In the genomic region with DNA sequence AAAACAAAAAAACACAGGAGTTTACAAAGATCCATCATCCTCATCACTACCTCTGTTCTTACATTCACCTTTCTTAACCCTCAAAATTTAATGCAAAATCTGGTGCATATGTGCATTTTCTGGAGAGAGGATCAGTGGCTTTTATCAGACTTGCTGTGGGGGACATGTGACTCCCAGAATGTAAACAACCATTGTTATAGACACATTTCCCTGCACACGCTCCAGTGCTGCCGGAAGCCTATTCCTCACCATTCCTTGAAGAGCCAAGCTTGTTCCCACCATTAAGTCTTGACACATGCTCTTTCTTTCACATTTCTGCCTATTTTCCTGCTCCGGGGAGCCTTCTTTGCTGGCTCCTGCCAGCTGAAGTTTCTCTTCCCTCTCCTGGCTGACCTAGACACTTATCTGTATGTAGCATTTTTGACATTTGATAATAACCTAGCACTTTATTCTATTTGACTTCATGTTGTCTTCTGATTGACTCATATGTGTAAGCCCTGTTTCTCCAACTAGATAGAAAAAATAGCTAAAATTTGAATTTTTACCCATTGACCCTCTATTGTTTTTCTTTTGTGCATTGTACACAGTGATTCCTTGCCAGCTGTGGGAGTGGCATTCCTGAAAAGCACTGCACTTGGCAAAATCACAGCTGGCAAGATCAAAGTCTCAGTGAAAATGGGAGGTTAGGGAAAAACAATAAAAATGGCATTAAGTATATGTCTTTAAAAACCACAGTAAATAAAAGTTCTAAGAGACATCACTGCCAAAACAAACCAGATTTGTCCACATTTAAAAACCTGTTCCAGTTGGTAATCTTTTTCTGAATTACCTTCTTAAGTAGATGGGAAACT, we compare ENCODE assay signal across 22 cellular contexts.
DNase-seq lines count a peak whose midpoint lies in the region; ATAC-seq, FAIRE-seq and TF ChIP-seq lines count a peak whose summit lies in the region.
"Had no signal": no experiment of that assay in that cellular context is flagged by ENCODE, and none has a peak within 500 bp of the region (broad histone marks: within the 10 kb centered on the region; RNA-seq: fewer than 3 reads in every experiment).

No MANE protein-coding gene starts in this region.

- dilution Hi-C loops in keratinocyte (cut with MboI; ENCODE audit: extremely low pct_ligation_motif_present, low sequenced_read_pairs): no loop called here

- H3K9me1 ChIP-seq in keratinocyte (ENCODE audit: control insufficient read depth, extremely low read depth, insufficient read depth, low read length): no peaks in the 10 kb centered on the region

- FAIRE-seq in keratinocyte (lab: Jason Lieb, UNC): peak; percentile 13
- FAIRE-seq: GM12892 had no signal

- CTCF ChIA-PET in WTC11 (lab: Charles Lee): interaction anchor here (0.6 to 2.2 kb wide), 6 partner anchors 13 to 74 kb away, joined by 3 to 12 read pairs (median 4); no protein-coding TSS in a partner anchor

- H3K4me1 Mint-ChIP-seq in WTC11: 0 out of 2 replicates have a peak, but pooled peaks cover 9% of the 10 kb centered on the region
- H3K4me1 Mint-ChIP-seq: B cell had no signal

- H3K4me3 ChIP-seq in LNCaP clone FGC (ENCODE audit: low read depth, low read length) (no peak overlapping the region), keratinocyte (ENCODE audit: control insufficient read depth in 2 of 3, extremely low read depth in 1 of 3, insufficient read depth in 2 of 3, low read depth in 1 of 3, low read length in 3 of 3) (no peak overlapping the region), parathyroid adenoma (ENCODE audit: low read depth, low read length) (no peak overlapping the region), GM23248 (no peak overlapping the region)
- H3K4me3 ChIP-seq: GM23338, PC-9 had no signal

- in situ Hi-C loops in GM23248 (cut with MboI): no loop called here

- no peak overlapping the region for H3K27ac ChIP-seq in keratinocyte (ENCODE audit: control insufficient read depth, insufficient read depth, low read length)
- H3K27ac ChIP-seq in parathyroid adenoma: peak overlapping the region; percentile 7
- no peak overlapping the region for H3K27ac ChIP-seq in GM23248
- H3K27ac ChIP-seq: PC-9 had no signal

- H3K9me3 ChIP-seq in keratinocyte (ENCODE audit: control insufficient read depth, low read depth, low read length): peaks cover 4% of the 10 kb centered on the region
- no peaks in the 10 kb centered on the region for H3K9me3 ChIP-seq in parathyroid adenoma (ENCODE audit: control insufficient read depth, low read length)
- H3K9me3 ChIP-seq in GM23248 (ENCODE audit: low read depth): no peaks in the 10 kb centered on the region

- peaks cover 2% of the 10 kb centered on the region; the same call in 1 of the 2 replicates for H3K27me3 Mint-ChIP-seq in WTC11 (ENCODE audit: low read depth)

- no peak overlapping the region for H3K9ac ChIP-seq in keratinocyte (ENCODE audit: control insufficient read depth, extremely low read depth, insufficient read depth, low read length)
- no peak overlapping the region for H3K9ac ChIP-seq in parathyroid adenoma
- no peak overlapping the region for H3K9ac ChIP-seq in GM23248
- H3K9ac ChIP-seq: SK-N-SH had no signal

- no peak overlapping the region for H3K4me3 Mint-ChIP-seq in WTC11
- H3K4me3 Mint-ChIP-seq: B cell; CD4-positive, alpha-beta T cell; GM23338 had no signal

- no peak overlapping the region for H2AFZ ChIP-seq in keratinocyte (ENCODE audit: control insufficient read depth, low read length)
- no peak overlapping the region for H2AFZ ChIP-seq in parathyroid adenoma
- no peak overlapping the region for H2AFZ ChIP-seq in GM23248
- H2AFZ ChIP-seq: GM23338, PC-9 had no signal

- H3K4me2 ChIP-seq in keratinocyte (ENCODE audit: control insufficient read depth, extremely low read depth, insufficient read depth, low read depth, low read length) (no peak overlapping the region), parathyroid adenoma (ENCODE audit: low read length) (peak overlapping the region; percentile 44), GM23248 (ENCODE audit: unreplicated experiment) (no peak overlapping the region)
- H3K4me2 ChIP-seq: GM23338, PC-9, SK-N-SH had no signal

- no peaks in the 10 kb centered on the region for H4K20me1 ChIP-seq in keratinocyte (ENCODE audit: control insufficient read depth, extremely low read depth, insufficient read depth, low read length)
- no peaks in the 10 kb centered on the region; the same call in 1 of the 2 replicates for H4K20me1 ChIP-seq in GM23248 (ENCODE audit: insufficient read depth)

- H3K9me2 ChIP-seq in GM23248 (ENCODE audit: insufficient read depth): no peaks in the 10 kb centered on the region
- H3K9me2 ChIP-seq: SK-N-SH had no signal

- peaks cover 0 to 2% of the 10 kb centered on the region in 2 experiments for H3K36me3 ChIP-seq in keratinocyte (ENCODE audit: control insufficient read depth in 2 of 2, extremely low read depth in 1 of 2, insufficient read depth in 2 of 2, low read length in 2 of 2)
- no peaks in the 10 kb centered on the region for H3K36me3 ChIP-seq in parathyroid adenoma (ENCODE audit: control insufficient read depth, insufficient read depth, low read length)
- H3K36me3 ChIP-seq in GM23248 (ENCODE audit: low read depth): peaks cover 13% of the 10 kb centered on the region

- ATAC-seq in WTC11: no peak
- ATAC-seq: GM23338, Right ventricle myocardium inferior had no signal

- H3K4me1 ChIP-seq in keratinocyte (ENCODE audit: control insufficient read depth, extremely low read depth, insufficient read depth, low read length) (no peaks in the 10 kb centered on the region), parathyroid adenoma (peaks cover 30% of the 10 kb centered on the region), GM23248 (ENCODE audit: insufficient read depth) (peaks cover 19% of the 10 kb centered on the region)

- peaks cover 16% of the 10 kb centered on the region for H3K36me3 Mint-ChIP-seq in WTC11

- TF ChIP-seq CTCF in LNCaP clone FGC (IDR thresholded peaks at IDR 0.05; ENCODE audit: control insufficient read depth, extremely low read depth, insufficient read depth) (no peak), WTC11 (IDR thresholded peaks at IDR 0.05) (no peak), keratinocyte (optimal IDR thresholded peaks at IDR 0.05 in 1 of 3, IDR thresholded peaks at IDR 0.05 in 1 of 3, conservative IDR thresholded peaks at IDR 0.05 in 1 of 3; ENCODE audit: extremely low read depth in 1 of 3, insufficient read depth in 2 of 3, low read length in 3 of 3) (no peak), parathyroid adenoma (IDR thresholded peaks at IDR 0.05) (no peak)

- H3K27ac Mint-ChIP-seq in WTC11: peak overlapping the region; percentile 4; the same call in 1 of the 2 replicates
- H3K27ac Mint-ChIP-seq: B cell; CD4-positive, alpha-beta T cell; GM23338 had no signal

- peaks cover 16% of the 10 kb centered on the region for H3F3A ChIP-seq in GM23248 (ENCODE audit: insufficient read depth)

- H3K79me2 ChIP-seq in keratinocyte (ENCODE audit: control insufficient read depth, insufficient read depth, low read length) (no peaks in the 10 kb centered on the region), parathyroid adenoma (peaks cover 43% of the 10 kb centered on the region), GM23248 (ENCODE audit: insufficient read depth) (peaks cover 100% of the 10 kb centered on the region)

- H3K27me3 ChIP-seq in keratinocyte (ENCODE audit: control insufficient read depth, extremely low read depth, insufficient read depth, low read length) (no peaks in the 10 kb centered on the region), parathyroid adenoma (ENCODE audit: control insufficient read depth, insufficient read depth, low read length) (no peaks in the 10 kb centered on the region), GM23248 (replicated peaks; ENCODE audit: insufficient read depth) (no peaks in the 10 kb centered on the region)

- H3K9me3 Mint-ChIP-seq in WTC11: peaks cover 12% of the 10 kb centered on the region

- peak; percentile 80 for DNase-seq in LNCaP clone FGC (ENCODE audit: low read depth)
- DNase-seq in WTC11 (ENCODE audit: low spot score): no peak
- DNase-seq in keratinocyte (ENCODE audit: low read depth, low spot score): no peak
- no peak for DNase-seq in germinal center (ENCODE audit: low spot score)
- no peak for DNase-seq in GM23248
- DNase-seq in dedifferentiated amniotic fluid mesenchymal stem cell (ENCODE audit: extremely low spot score): no peak
- DNase-seq: CD4-positive, alpha-beta T cell; DND-41; GDM1; Karpas-422; NCI-H1105 treated with DMSO at 0.1 percent for 48 hours; NCI-H187; NCI-H2171 treated with DMSO at 0.1 percent for 48 hours; NCI-H524; NK-92 treated with Interleukin-12 subunit alpha and Interleukin-12 subunit beta, amount 100 ng/mL, for 24 hours; PC-9; SK-N-SH had no signal

- POLR2A ChIA-PET in WTC11 (lab: Charles Lee): no interaction called here

- WGBS in GM23248 (ENCODE audit: low coverage in 1 of 2, low lambda C conversion rate in 2 of 2, missing lambda C conversion rate in 2 of 2), 2 experiments: 78 to 82% methylated on average over 3 of the region's 3 CpGs

TF ChIP-seq in WTC11, 78 proteins besides CTCF, POLR2A, EP300 and RAD21 (continues in another document):
- TF ChIP-seq ZNF671 (CRISPR knock-in tag; IDR thresholded peaks at IDR 0.05): no peak
